14 cellular contexts compared by ENCODE assay signal in genomic region chr11:55867354-55867753, GRCh38. TPM values are rescaled to one million over a fixed set of nuclear protein-coding genes. Genes with fewer than 3 reads are reported as not detected.
"Had no signal": no experiment of that assay in that cellular context is flagged by ENCODE, and none has a peak within 500 bp of the region (broad histone marks: within the 10 kb centered on the region; RNA-seq: fewer than 3 reads in every experiment).

No MANE protein-coding gene starts in this region.

RNA-seq across cellular contexts. Expression of gene TRIM51, which starts 15.7 kb away (rescaled TPM):
- total RNA-seq: activated B cell treated with CpG ODN at 0.5 μM for 24 hours; activated CD4-positive, alpha-beta memory T cell treated with anti-CD3 and anti-CD28 coated beads for 36 hours; activated CD4-positive, alpha-beta memory T cell treated with anti-CD3 and anti-CD28 coated beads, Interleukin-2, amount 10 ng/mL, durations not matched to agents 7 days and 5 days; activated CD4-positive, alpha-beta T cell treated with anti-CD3 and anti-CD28 coated beads for 36 hours; activated CD4-positive, alpha-beta T cell treated with anti-CD3 and anti-CD28 coated beads, Interleukin-2, amount 10 ng/mL, durations not matched to agents 24 days and 14 days; activated CD4-positive, alpha-beta T cell treated with anti-CD3 and anti-CD28 coated beads, Interleukin-2, amount 10 ng/mL, durations not matched to agents 7 days and 5 days; activated CD8-positive, alpha-beta memory T cell treated with anti-CD3 and anti-CD28 coated beads for 36 hours; activated CD8-positive, alpha-beta memory T cell treated with anti-CD3 and anti-CD28 coated beads, Interleukin-2, amount 10 ng/mL, durations not matched to agents 7 days and 5 days; activated CD8-positive, alpha-beta T cell treated with anti-CD3 and anti-CD28 coated beads for 36 hours; activated CD8-positive, alpha-beta T cell treated with anti-CD3 and anti-CD28 coated beads, Interleukin-2, amount 10 ng/mL, durations not matched to agents 7 days and 5 days; T-helper 1 cell treated with Interleukin-12 subunit alpha and Interleukin-12 subunit beta and Interleukin-4 antibody, amounts not matched to agents 30 ng/mL and 1 ng/mL, for 36 hours; T-helper 2 cell treated with Interferon-gamma antibody and Interleukin-4, amounts not matched to agents 100 ng/mL and 5 ng/mL, for 36 hours; WTC11 had no signal

RNA-seq across cellular contexts. Expression of gene OR5D16, which starts 28.8 kb away (rescaled TPM):
- total RNA-seq: activated B cell treated with CpG ODN at 0.5 μM for 24 hours; activated CD4-positive, alpha-beta memory T cell treated with anti-CD3 and anti-CD28 coated beads for 36 hours; activated CD4-positive, alpha-beta memory T cell treated with anti-CD3 and anti-CD28 coated beads, Interleukin-2, amount 10 ng/mL, durations not matched to agents 7 days and 5 days; activated CD4-positive, alpha-beta T cell treated with anti-CD3 and anti-CD28 coated beads for 36 hours; activated CD4-positive, alpha-beta T cell treated with anti-CD3 and anti-CD28 coated beads, Interleukin-2, amount 10 ng/mL, durations not matched to agents 24 days and 14 days; activated CD4-positive, alpha-beta T cell treated with anti-CD3 and anti-CD28 coated beads, Interleukin-2, amount 10 ng/mL, durations not matched to agents 7 days and 5 days; activated CD8-positive, alpha-beta memory T cell treated with anti-CD3 and anti-CD28 coated beads for 36 hours; activated CD8-positive, alpha-beta memory T cell treated with anti-CD3 and anti-CD28 coated beads, Interleukin-2, amount 10 ng/mL, durations not matched to agents 7 days and 5 days; activated CD8-positive, alpha-beta T cell treated with anti-CD3 and anti-CD28 coated beads for 36 hours; activated CD8-positive, alpha-beta T cell treated with anti-CD3 and anti-CD28 coated beads, Interleukin-2, amount 10 ng/mL, durations not matched to agents 7 days and 5 days; T-helper 1 cell treated with Interleukin-12 subunit alpha and Interleukin-12 subunit beta and Interleukin-4 antibody, amounts not matched to agents 30 ng/mL and 1 ng/mL, for 36 hours; T-helper 17 cell; T-helper 2 cell treated with Interferon-gamma antibody and Interleukin-4, amounts not matched to agents 100 ng/mL and 5 ng/mL, for 36 hours; WTC11 had no signal

RNA-seq across cellular contexts. Expression of gene OR5L2, which starts 40.3 kb away (rescaled TPM):
- total RNA-seq: activated B cell treated with CpG ODN at 0.5 μM for 24 hours; activated CD4-positive, alpha-beta memory T cell treated with anti-CD3 and anti-CD28 coated beads for 36 hours; activated CD4-positive, alpha-beta memory T cell treated with anti-CD3 and anti-CD28 coated beads, Interleukin-2, amount 10 ng/mL, durations not matched to agents 7 days and 5 days; activated CD4-positive, alpha-beta T cell treated with anti-CD3 and anti-CD28 coated beads for 36 hours; activated CD4-positive, alpha-beta T cell treated with anti-CD3 and anti-CD28 coated beads, Interleukin-2, amount 10 ng/mL, durations not matched to agents 24 days and 14 days; activated CD4-positive, alpha-beta T cell treated with anti-CD3 and anti-CD28 coated beads, Interleukin-2, amount 10 ng/mL, durations not matched to agents 7 days and 5 days; activated CD8-positive, alpha-beta memory T cell treated with anti-CD3 and anti-CD28 coated beads for 36 hours; activated CD8-positive, alpha-beta memory T cell treated with anti-CD3 and anti-CD28 coated beads, Interleukin-2, amount 10 ng/mL, durations not matched to agents 7 days and 5 days; activated CD8-positive, alpha-beta T cell treated with anti-CD3 and anti-CD28 coated beads for 36 hours; activated CD8-positive, alpha-beta T cell treated with anti-CD3 and anti-CD28 coated beads, Interleukin-2, amount 10 ng/mL, durations not matched to agents 7 days and 5 days; T-helper 1 cell treated with Interleukin-12 subunit alpha and Interleukin-12 subunit beta and Interleukin-4 antibody, amounts not matched to agents 30 ng/mL and 1 ng/mL, for 36 hours; T-helper 17 cell; T-helper 2 cell treated with Interferon-gamma antibody and Interleukin-4, amounts not matched to agents 100 ng/mL and 5 ng/mL, for 36 hours; WTC11 had no signal

RNA-seq across cellular contexts. Expression of gene OR5W2, which starts 47.0 kb away (rescaled TPM):
- total RNA-seq: activated B cell treated with CpG ODN at 0.5 μM for 24 hours; activated CD4-positive, alpha-beta memory T cell treated with anti-CD3 and anti-CD28 coated beads for 36 hours; activated CD4-positive, alpha-beta memory T cell treated with anti-CD3 and anti-CD28 coated beads, Interleukin-2, amount 10 ng/mL, durations not matched to agents 7 days and 5 days; activated CD4-positive, alpha-beta T cell treated with anti-CD3 and anti-CD28 coated beads for 36 hours; activated CD4-positive, alpha-beta T cell treated with anti-CD3 and anti-CD28 coated beads, Interleukin-2, amount 10 ng/mL, durations not matched to agents 24 days and 14 days; activated CD4-positive, alpha-beta T cell treated with anti-CD3 and anti-CD28 coated beads, Interleukin-2, amount 10 ng/mL, durations not matched to agents 7 days and 5 days; activated CD8-positive, alpha-beta memory T cell treated with anti-CD3 and anti-CD28 coated beads for 36 hours; activated CD8-positive, alpha-beta memory T cell treated with anti-CD3 and anti-CD28 coated beads, Interleukin-2, amount 10 ng/mL, durations not matched to agents 7 days and 5 days; activated CD8-positive, alpha-beta T cell treated with anti-CD3 and anti-CD28 coated beads for 36 hours; activated CD8-positive, alpha-beta T cell treated with anti-CD3 and anti-CD28 coated beads, Interleukin-2, amount 10 ng/mL, durations not matched to agents 7 days and 5 days; T-helper 1 cell treated with Interleukin-12 subunit alpha and Interleukin-12 subunit beta and Interleukin-4 antibody, amounts not matched to agents 30 ng/mL and 1 ng/mL, for 36 hours; T-helper 17 cell; T-helper 2 cell treated with Interferon-gamma antibody and Interleukin-4, amounts not matched to agents 100 ng/mL and 5 ng/mL, for 36 hours; WTC11 had no signal

RNA-seq across cellular contexts. Expression of gene OR5D18, which starts 47.9 kb away (rescaled TPM):
- total RNA-seq: activated B cell treated with CpG ODN at 0.5 μM for 24 hours; activated CD4-positive, alpha-beta memory T cell treated with anti-CD3 and anti-CD28 coated beads for 36 hours; activated CD4-positive, alpha-beta memory T cell treated with anti-CD3 and anti-CD28 coated beads, Interleukin-2, amount 10 ng/mL, durations not matched to agents 7 days and 5 days; activated CD4-positive, alpha-beta T cell treated with anti-CD3 and anti-CD28 coated beads for 36 hours; activated CD4-positive, alpha-beta T cell treated with anti-CD3 and anti-CD28 coated beads, Interleukin-2, amount 10 ng/mL, durations not matched to agents 24 days and 14 days; activated CD4-positive, alpha-beta T cell treated with anti-CD3 and anti-CD28 coated beads, Interleukin-2, amount 10 ng/mL, durations not matched to agents 7 days and 5 days; activated CD8-positive, alpha-beta memory T cell treated with anti-CD3 and anti-CD28 coated beads for 36 hours; activated CD8-positive, alpha-beta memory T cell treated with anti-CD3 and anti-CD28 coated beads, Interleukin-2, amount 10 ng/mL, durations not matched to agents 7 days and 5 days; activated CD8-positive, alpha-beta T cell treated with anti-CD3 and anti-CD28 coated beads for 36 hours; activated CD8-positive, alpha-beta T cell treated with anti-CD3 and anti-CD28 coated beads, Interleukin-2, amount 10 ng/mL, durations not matched to agents 7 days and 5 days; T-helper 1 cell treated with Interleukin-12 subunit alpha and Interleukin-12 subunit beta and Interleukin-4 antibody, amounts not matched to agents 30 ng/mL and 1 ng/mL, for 36 hours; T-helper 17 cell; T-helper 2 cell treated with Interferon-gamma antibody and Interleukin-4, amounts not matched to agents 100 ng/mL and 5 ng/mL, for 36 hours; WTC11 had no signal
